1 cellular context compared by ENCODE assay signal in genomic region chr6:41768545-41769308, GRCh38.
TF ChIP-seq lines count a peak whose summit lies in the region.

No MANE protein-coding gene starts in this region.

TF ChIP-seq in HepG2, 621 proteins besides CTCF, POLR2A, EP300 and RAD21 (continued from another document and continues in another):
- peak; percentile 43 for TF ChIP-seq HNF1B (CRISPR knock-in tag; IDR thresholded peaks at IDR 0.05)
- TF ChIP-seq ZHX2 (IDR thresholded peaks at IDR 0.05; ENCODE audit: low read depth) = no peak
- no peak for TF ChIP-seq ZHX2 (CRISPR knock-in tag; IDR thresholded peaks at IDR 0.05; ENCODE audit: borderline replicate concordance)
- TF ChIP-seq HHEX (CRISPR knock-in tag; IDR thresholded peaks at IDR 0.05) = no peak
- no peak for TF ChIP-seq ZNF34 (CRISPR knock-in tag; IDR thresholded peaks at IDR 0.05; ENCODE audit: borderline replicate concordance)
- no peak for TF ChIP-seq ZNF460 (CRISPR knock-in tag; IDR thresholded peaks at IDR 0.05; ENCODE audit: borderline replicate concordance)
- TF ChIP-seq ZNF282 (IDR thresholded peaks at IDR 0.05; ENCODE audit: partially characterized antibody) = no peak
- no peak for TF ChIP-seq IRF1 (CRISPR knock-in tag; IDR thresholded peaks at IDR 0.05; ENCODE audit: low read depth)
- TF ChIP-seq EED (CRISPR knock-in tag; IDR thresholded peaks at IDR 0.05) = no peak
- TF ChIP-seq IRX3 (CRISPR knock-in tag; IDR thresholded peaks at IDR 0.05; ENCODE audit: borderline replicate concordance, low read depth) = no peak
- TF ChIP-seq ETS1 (CRISPR knock-in tag; IDR thresholded peaks at IDR 0.05) = no peak
- no peak for TF ChIP-seq ZNF619 (CRISPR knock-in tag; IDR thresholded peaks at IDR 0.05)
- no peak for TF ChIP-seq HMGXB3 (CRISPR knock-in tag; IDR thresholded peaks at IDR 0.05; ENCODE audit: borderline replicate concordance)
- no peak for TF ChIP-seq ZNF432 (CRISPR knock-in tag; IDR thresholded peaks at IDR 0.05; ENCODE audit: borderline replicate concordance)
- peak; percentile 42; the same call in 1 of the 2 replicates for TF ChIP-seq ZNF792 (CRISPR knock-in tag; IDR thresholded peaks at IDR 0.05)
- no peak for TF ChIP-seq IKZF1 (IDR thresholded peaks at IDR 0.05)
- TF ChIP-seq SP2 (CRISPR knock-in tag; IDR thresholded peaks at IDR 0.05) = no peak
- no peak for TF ChIP-seq ZNF724P (CRISPR knock-in tag; IDR thresholded peaks at IDR 0.05; ENCODE audit: borderline replicate concordance)
- TF ChIP-seq PAX8 (CRISPR knock-in tag; IDR thresholded peaks at IDR 0.05; ENCODE audit: borderline replicate concordance) = no peak
- TF ChIP-seq CREB1 (IDR thresholded peaks at IDR 0.05) = no peak
- no peak for TF ChIP-seq CREB1 (CRISPR knock-in tag; IDR thresholded peaks at IDR 0.05)
- no peak for TF ChIP-seq SATB2 (CRISPR knock-in tag; IDR thresholded peaks at IDR 0.05)
- TF ChIP-seq ATF4 (CRISPR knock-in tag; IDR thresholded peaks at IDR 0.05) = no peak
- no peak; the same call in 1 of the 2 replicates for TF ChIP-seq FOXO1 (CRISPR knock-in tag; IDR thresholded peaks at IDR 0.05)
- no peak for TF ChIP-seq ZC3H13 (CRISPR knock-in tag; IDR thresholded peaks at IDR 0.05)
- no peak for TF ChIP-seq YEATS4 (CRISPR knock-in tag; IDR thresholded peaks at IDR 0.05; ENCODE audit: borderline replicate concordance)
- TF ChIP-seq TFE3 (CRISPR knock-in tag; IDR thresholded peaks at IDR 0.05) = 0 out of 2 replicates have a peak, but pooled peaks have one; percentile 31
- TF ChIP-seq MXD1 (CRISPR knock-in tag; IDR thresholded peaks at IDR 0.05) = no peak
- no peak for TF ChIP-seq SIX1 (CRISPR knock-in tag; IDR thresholded peaks at IDR 0.05; ENCODE audit: borderline replicate concordance)
- 0 out of 4 replicates have a peak, but pooled peaks of 1 of the 2 experiments have one; percentile 29 for TF ChIP-seq REST (IDR thresholded peaks at IDR 0.05; ENCODE audit: borderline replicate concordance in 1 of 2, low read depth in 1 of 2, low read length in 2 of 2)
- TF ChIP-seq ZNF20 (CRISPR knock-in tag; IDR thresholded peaks at IDR 0.05) = no peak
- 0 out of 2 replicates have a peak, but pooled peaks have one; percentile 7 for TF ChIP-seq ZNF280B (CRISPR knock-in tag; IDR thresholded peaks at IDR 0.05; ENCODE audit: borderline replicate concordance)
- TF ChIP-seq DR1 (CRISPR knock-in tag; IDR thresholded peaks at IDR 0.05) = no peak
- TF ChIP-seq SNAPC2 (CRISPR knock-in tag; IDR thresholded peaks at IDR 0.05) = no peak
- TF ChIP-seq ZNF33A (CRISPR knock-in tag; IDR thresholded peaks at IDR 0.05; ENCODE audit: borderline replicate concordance) = no peak
